19 cellular contexts compared by ENCODE assay signal in the genomic region with DNA sequence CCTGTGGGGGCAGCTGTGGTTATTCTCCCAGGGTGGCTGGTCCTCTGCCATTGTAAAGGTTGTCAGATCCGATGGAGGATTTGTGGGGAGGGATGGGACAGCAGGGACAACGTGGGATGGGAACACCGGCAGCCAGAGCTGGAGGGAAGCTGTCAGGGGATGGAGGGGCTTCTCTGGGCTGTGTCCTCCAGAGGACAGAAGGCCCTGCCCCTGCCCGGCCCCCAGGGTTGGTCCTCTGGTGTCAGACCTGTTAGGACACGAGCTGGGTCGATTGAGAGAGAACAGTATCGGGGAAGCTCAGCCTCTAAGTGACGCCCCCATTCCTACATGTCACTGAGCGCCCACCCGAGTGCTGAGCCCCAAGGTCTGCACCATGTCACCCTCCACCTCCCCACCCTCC.
"Had no signal": no experiment of that assay in that cellular context is flagged by ENCODE, and none has a peak within 500 bp of the region (broad histone marks: within the 10 kb centered on the region; RNA-seq: fewer than 3 reads in every experiment).

No MANE protein-coding gene starts in this region.

- H3K4me2 ChIP-seq: hepatocyte had no signal

- H3K4me1 Mint-ChIP-seq: endodermal cell; naive thymus-derived CD8-positive, alpha-beta T cell had no signal

- H3K4me3 Mint-ChIP-seq: endodermal cell; naive thymus-derived CD8-positive, alpha-beta T cell had no signal

- H3K27me3 ChIP-seq: hepatocyte, ovary, vagina had no signal

- H3K79me2 ChIP-seq: hepatocyte had no signal

- H3K27ac Mint-ChIP-seq: endodermal cell; naive thymus-derived CD8-positive, alpha-beta T cell; progenitor cell of endocrine pancreas had no signal

- H3K4me1 ChIP-seq: foreskin keratinocyte, vagina had no signal

- H2AFZ ChIP-seq: hepatocyte had no signal

- H3K36me3 ChIP-seq: ovary, vagina had no signal

- H3K27ac ChIP-seq: coronary artery, foreskin keratinocyte, hepatocyte, ovary, vagina had no signal

- DNase-seq: effector CD4-positive, alpha-beta T cell; endodermal cell; erythroblast; foreskin keratinocyte; left colon; left ventricle myocardium superior; mucosa of descending colon; ovary; right cardiac atrium; stimulated activated CD4-positive, alpha-beta T cell treated with anti-CD3 and anti-CD28 coated beads, Interleukin-15, amount 100 ng/mL, for 24 hours; stimulated activated CD4-positive, alpha-beta T cell treated with anti-CD3 and anti-CD28 coated beads, Interleukin-1b, Interleukin-23, amount 100 ng/mL, for 48 hours; stimulated activated CD4-positive, alpha-beta T cell treated with anti-CD3 and anti-CD28 coated beads, Interleukin-4, amount 100 ng/mL, for 4 hours; stimulated activated naive CD4-positive, alpha-beta T cell; trophoblast cell had no signal

- ATAC-seq: foreskin keratinocyte; left colon; left ventricle myocardium superior; mucosa of descending colon; naive thymus-derived CD8-positive, alpha-beta T cell; right cardiac atrium had no signal

- H3K4me3 ChIP-seq: coronary artery, hepatocyte, mucosa of descending colon, ovary, vagina had no signal
